ENCODE assay signal across 10 cellular contexts in the genomic region with DNA sequence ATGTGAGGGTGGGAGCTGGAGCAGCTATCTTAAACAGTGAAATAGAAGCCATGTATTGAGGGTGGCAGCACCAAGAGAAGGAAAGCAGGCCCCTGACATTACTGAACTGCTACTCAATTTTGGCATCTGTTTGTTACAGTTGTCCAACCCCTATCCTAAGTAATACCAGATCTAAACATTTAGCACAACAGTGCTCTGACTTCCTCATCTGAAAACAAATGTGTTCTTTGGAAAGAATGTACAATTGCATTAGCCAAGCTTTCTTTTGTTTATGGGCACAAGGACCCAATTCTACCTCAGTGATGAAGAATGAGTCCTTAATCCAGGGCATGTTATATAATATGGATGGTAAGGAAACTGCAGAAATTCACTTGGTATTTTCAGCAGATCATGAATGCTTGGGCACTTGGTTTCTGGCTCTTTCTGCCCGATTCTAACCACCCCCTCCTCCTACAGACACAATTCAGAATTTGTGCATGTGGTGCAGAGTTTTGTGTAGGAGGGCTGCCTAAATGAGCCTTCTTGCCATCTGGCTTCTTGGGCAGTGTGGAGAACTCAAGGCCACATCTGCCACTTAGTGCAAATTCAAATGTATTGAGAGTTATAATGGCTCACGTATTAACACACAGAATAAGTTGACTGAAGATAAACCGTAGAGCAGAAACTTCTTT. TPM values are rescaled to one million over a fixed set of nuclear protein-coding genes. Genes with fewer than 3 reads are reported as not detected.
DNase-seq lines count a peak whose midpoint lies in the region; ATAC-seq and TF ChIP-seq lines count a peak whose summit lies in the region.
"Had no signal": no experiment of that assay in that cellular context is flagged by ENCODE, and none has a peak within 500 bp of the region (broad histone marks: within the 10 kb centered on the region; RNA-seq: fewer than 3 reads in every experiment).

No MANE protein-coding gene starts in this region.

- no peak for TF ChIP-seq CTCF in CD14-positive monocyte (IDR thresholded peaks at IDR 0.05)

- H3K4me3 Mint-ChIP-seq in CD14-positive monocyte, result no peak overlapping the region

- peaks cover 0 to 2% (median 0%) of the 10 kb centered on the region in 3 donors for H3K27me3 Mint-ChIP-seq in CD14-positive monocyte (ENCODE audit: low read depth in 3 of 3)

- no peak for ATAC-seq in GM21423 (IDR thresholded peaks at IDR 0.05; ENCODE audit: unreplicated experiment)
- ATAC-seq in GM19328 (IDR thresholded peaks at IDR 0.05; ENCODE audit: unreplicated experiment), result no peak

- no peaks in the 10 kb centered on the region for H3K9me3 Mint-ChIP-seq in CD14-positive monocyte

- peak overlapping the region in 4 of 7 donors; percentile 16 to 50 (median 36) for H3K27ac Mint-ChIP-seq in CD14-positive monocyte

- DNase-seq in CD14-positive monocyte (ENCODE audit: low spot score), result no peak
- peak; percentile 68 for DNase-seq in NCI-H2171 treated with DMSO at 0.1 percent for 48 hours (lab: John Stamatoyannopoulos, UW)
- peak; percentile 76 for DNase-seq in fibroblast of gingiva (ENCODE audit: low read depth)
- DNase-seq in pons (ENCODE audit: low spot score), result peak; percentile 62
- DNase-seq in stimulated activated CD4-positive, alpha-beta T cell treated with anti-CD3 and anti-CD28 coated beads, Interleukin-2, amount 100 ng/mL, for 48 hours, result no peak
- DNase-seq in COLO668 (lab: John Stamatoyannopoulos, UW; ENCODE audit: unreplicated experiment), result no peak
- DNase-seq: activated CD8-positive, alpha-beta memory T cell treated with anti-CD3 and anti-CD28 coated beads, Interleukin-2, amount 50 U/mL, for 48 hours; NCI-H345 had no signal

- peaks cover 0 to 13% of the 10 kb centered on the region in 2 donors for H3K36me3 Mint-ChIP-seq in CD14-positive monocyte

- H3K4me1 Mint-ChIP-seq in CD14-positive monocyte, result peaks cover 30% of the 10 kb centered on the region

- intact Hi-C loops in CD14-positive monocyte (cut with micrococcal nuclease), result no loop called here

RNA-seq across cellular contexts. Expression of gene KMT2E, which starts 36.9 kb away (rescaled TPM):
- polyA plus RNA-seq in CD14-positive monocyte, result 10 to 100 TPM; 33.1 to 58.0 TPM

Comparison
In these comparisons a context has a peak if more than half of its experiments do, and no peak if none do; other contexts are left out.
1. DNase-seq: peak in NCI-H2171 treated with DMSO at 0.1 percent for 48 hours (single experiment), fibroblast of gingiva (single experiment) and pons (single experiment); none in CD14-positive monocyte (single experiment), stimulated activated CD4-positive, alpha-beta T cell treated with anti-CD3 and anti-CD28 coated beads, Interleukin-2, amount 100 ng/mL, for 48 hours (0 of 2) and COLO668 (single experiment).